ENCODE assay signal across 8 cellular contexts in genomic region chr7:64882341-64883112, GRCh38. TPM values are rescaled to one million over a fixed set of nuclear protein-coding genes. Genes with fewer than 3 reads are reported as not detected.
A peak's percentile ranks its signal among the peaks of the same experiment; 100 is the strongest.
DNase-seq lines count a peak whose midpoint lies in the region; ATAC-seq and TF ChIP-seq lines count a peak whose summit lies in the region.

No MANE protein-coding gene starts in this region.

- H3K27me3 Mint-ChIP-seq in T-helper 2 cell treated with Interferon-gamma antibody and Interleukin-4, amounts not matched to agents 5 μg/mL and 100 μg/mL, for 36 hours (ENCODE audit: low read depth): peaks cover 12% of the 10 kb centered on the region

- intact Hi-C loops in esophagus squamous epithelium (cut with DNase I) (no loop called here), vagina (cut with DNase I) (no loop called here)

- H3K4me3 ChIP-seq in esophagus squamous epithelium (peak overlapping the region; percentile 54 to 73 (median 60)), mucosa of stomach (ENCODE audit: low read length) (peak overlapping the region; percentile 25), vagina (peak overlapping the region; percentile 51 to 59)

- WGBS in esophagus squamous epithelium, 2 donors: 17 to 34% methylated on average over 4 to 10 of the region's 55 CpGs

- H3K36me3 ChIP-seq in esophagus squamous epithelium (peaks cover 0 to 6% (median 0%) of the 10 kb centered on the region in 3 donors), mucosa of stomach (ENCODE audit: control insufficient read depth, insufficient read depth, low read length) (no peaks in the 10 kb centered on the region), vagina (no peaks in the 10 kb centered on the region)

- ATAC-seq in HG02938 (IDR thresholded peaks at IDR 0.05; ENCODE audit: unreplicated experiment) (no peak), GM18517 (IDR thresholded peaks at IDR 0.05; ENCODE audit: unreplicated experiment) (no peak)

- H3K9me3 ChIP-seq in esophagus squamous epithelium (peaks cover 0 to 21% (median 0%) of the 10 kb centered on the region in 3 donors), mucosa of stomach (ENCODE audit: control insufficient read depth, low read length) (no peaks in the 10 kb centered on the region), vagina (no peaks in the 10 kb centered on the region)

- H3K27ac ChIP-seq in esophagus squamous epithelium: peak overlapping the region; percentile 50 to 86 (median 80)
- peak overlapping the region; percentile 31 for H3K27ac ChIP-seq in vagina

- peaks cover 20% of the 10 kb centered on the region for H3K9me3 Mint-ChIP-seq in T-helper 2 cell treated with Interferon-gamma antibody and Interleukin-4, amounts not matched to agents 5 μg/mL and 100 μg/mL, for 36 hours

- H3K27ac Mint-ChIP-seq in T-helper 2 cell treated with Interferon-gamma antibody and Interleukin-4, amounts not matched to agents 5 μg/mL and 100 μg/mL, for 36 hours: no peak overlapping the region

- TF ChIP-seq CTCF in esophagus squamous epithelium (IDR thresholded peaks at IDR 0.05) (no peak), vagina (IDR thresholded peaks at IDR 0.05) (no peak)

- no peaks in the 10 kb centered on the region for H3K36me3 Mint-ChIP-seq in T-helper 2 cell treated with Interferon-gamma antibody and Interleukin-4, amounts not matched to agents 5 μg/mL and 100 μg/mL, for 36 hours (ENCODE audit: low read depth)

- H3K4me1 ChIP-seq in esophagus squamous epithelium: peaks cover 5 to 33% (median 7%) of the 10 kb centered on the region in 3 donors
- H3K4me1 ChIP-seq in mucosa of stomach (ENCODE audit: control insufficient read depth, insufficient read depth, low read length): peaks cover 4% of the 10 kb centered on the region
- H3K4me1 ChIP-seq in vagina: peaks cover 24% of the 10 kb centered on the region

- H3K4me1 Mint-ChIP-seq in T-helper 2 cell treated with Interferon-gamma antibody and Interleukin-4, amounts not matched to agents 5 μg/mL and 100 μg/mL, for 36 hours (ENCODE audit: low read depth): no peaks in the 10 kb centered on the region

- H3K27me3 ChIP-seq in esophagus squamous epithelium (no peaks in the 10 kb centered on the region), mucosa of stomach (ENCODE audit: control insufficient read depth, insufficient read depth, low read length) (peaks cover 26% of the 10 kb centered on the region), vagina (no peaks in the 10 kb centered on the region)

- peak overlapping the region; percentile 52 for H3K4me3 Mint-ChIP-seq in T-helper 2 cell treated with Interferon-gamma antibody and Interleukin-4, amounts not matched to agents 5 μg/mL and 100 μg/mL, for 36 hours

- DNase-seq in DMS153 (lab: John Stamatoyannopoulos, UW) (peak; percentile 30), esophagus squamous epithelium (lab: John Stamatoyannopoulos, UW) (no peak), vagina (ENCODE audit: extremely low spot score in 2 of 2) (peak; percentile 85 to 95), GOT3 (lab: John Stamatoyannopoulos, UW) (no peak)
- no peak for DNase-seq in T-helper 2 cell treated with Interferon-gamma antibody and Interleukin-4, amounts not matched to agents 5 μg/mL and 100 μg/mL, for 36 hours (ENCODE audit: low spot score)

- peak overlapping the region; percentile 43 for H3K9ac ChIP-seq in mucosa of stomach (ENCODE audit: low read length)

- no peak for TF ChIP-seq POLR2A in esophagus squamous epithelium (IDR thresholded peaks at IDR 0.05)
- TF ChIP-seq POLR2A in vagina (IDR thresholded peaks at IDR 0.05): no peak

RNA-seq across cellular contexts. Expression of gene ZNF273, which starts 20.5 kb away (rescaled TPM):
- total RNA-seq in esophagus squamous epithelium (10 to 100 TPM in 3 of 4 donors, 1 to 10 TPM in 1; 8.0 to 43.3 (median 14.0) TPM), vagina (47.4 TPM)

Comparison
In these comparisons a context has a peak if more than half of its experiments do, and no peak if none do; other contexts are left out.
1. DNase-seq: peak in DMS153 (single experiment) and vagina (2 of 2); none in T-helper 2 cell treated with Interferon-gamma antibody and Interleukin-4, amounts not matched to agents 5 μg/mL and 100 μg/mL, for 36 hours (single experiment), esophagus squamous epithelium (single experiment) and GOT3 (single experiment).
2. Peak in every context shown above with its lines, with median percentiles within 50 percentile points of each other: H3K4me3 ChIP-seq.